In genomic region chr10:97713828-97714400, GRCh38 we compare ENCODE assay signal across 8 cellular contexts. TPM values are rescaled to one million over a fixed set of nuclear protein-coding genes. Genes with fewer than 3 reads are reported as not detected.
DNase-seq lines count a peak whose midpoint lies in the region; ATAC-seq, FAIRE-seq and TF ChIP-seq lines count a peak whose summit lies in the region.

No MANE protein-coding gene starts in this region.

- peak overlapping the region; percentile 68 for H3K27ac ChIP-seq in skeletal muscle tissue (ENCODE audit: low read depth, low read length)

- H3K36me3 ChIP-seq in bronchial epithelial cell (ENCODE audit: control insufficient read depth, insufficient read depth, low read length) (peaks cover 5% of the 10 kb centered on the region), skeletal muscle tissue (ENCODE audit: control insufficient read depth in 3 of 3, insufficient read depth in 3 of 3, low read length in 3 of 3) (peaks cover 0 to 5% (median 0%) of the 10 kb centered on the region in 3 donors)

- H3K4me1 ChIP-seq in skeletal muscle tissue (ENCODE audit: control insufficient read depth in 3 of 3, insufficient read depth in 3 of 3, low read length in 3 of 3): peaks cover 20 to 32% (median 26%) of the 10 kb centered on the region in 3 donors

- FAIRE-seq in bronchial epithelial cell (lab: Jason Lieb, UNC): no peak

- H3K9ac ChIP-seq in skeletal muscle tissue (ENCODE audit: low read depth in 1 of 3, low read length in 3 of 3): peak overlapping the region; percentile 60 to 83 (median 75)

- ATAC-seq in GM21786 (IDR thresholded peaks at IDR 0.05; ENCODE audit: unreplicated experiment): peak; percentile 76

- no peaks in the 10 kb centered on the region for H3K27me3 ChIP-seq in bronchial epithelial cell (ENCODE audit: control insufficient read depth, insufficient read depth, low read length)
- H3K27me3 ChIP-seq in skeletal muscle tissue (ENCODE audit: control insufficient read depth in 3 of 3, insufficient read depth in 3 of 3, low read length in 3 of 3): peaks cover 0 to 13% (median 0%) of the 10 kb centered on the region in 3 donors

- TF ChIP-seq CTCF in LNCaP clone FGC (IDR thresholded peaks at IDR 0.05; ENCODE audit: control insufficient read depth, extremely low read depth, insufficient read depth): peak; percentile 61
- TF ChIP-seq CTCF in bronchial epithelial cell (IDR thresholded peaks at IDR 0.05; ENCODE audit: insufficient read depth, low read length, severe bottlenecking): peak; percentile 54

- peak overlapping the region; percentile 63 for H3K4me3 ChIP-seq in LNCaP clone FGC (ENCODE audit: low read depth, low read length)
- peak overlapping the region; percentile 55 for H3K4me3 ChIP-seq in bronchial epithelial cell (ENCODE audit: low read depth, low read length)
- H3K4me3 ChIP-seq in skeletal muscle tissue (ENCODE audit: low read length in 3 of 3): peak overlapping the region; percentile 72 to 83 (median 82)

- DNase-seq in GF-D8 (lab: John Stamatoyannopoulos, UW): peak; percentile 24
- DNase-seq in LNCaP clone FGC (ENCODE audit: low read depth): no peak
- DNase-seq in T-helper 9 cell: peak; percentile 44
- peak; percentile 74 for DNase-seq in bronchial epithelial cell (ENCODE audit: low read depth)
- DNase-seq in iPS-NIHi11 (ENCODE audit: low spot score): peak; percentile 84
- no peak for DNase-seq in NK-92 treated with Interleukin-12 subunit alpha and Interleukin-12 subunit beta, amount 100 ng/mL, for 24 hours (lab: John Stamatoyannopoulos, UW)

- H3K9me3 ChIP-seq in skeletal muscle tissue (ENCODE audit: control insufficient read depth in 3 of 3, low read length in 3 of 3): no peaks in the 10 kb centered on the region

RNA-seq across cellular contexts. Expression of gene MARVELD1, which starts 0.4 kb away (rescaled TPM):
- total RNA-seq in bronchial epithelial cell (3.6 and 4.7 TPM in 2 replicates), skeletal muscle tissue (17.2 TPM)

RNA-seq across cellular contexts. Expression of gene ZFYVE27, which starts 23.0 kb away (rescaled TPM):
- total RNA-seq in bronchial epithelial cell: 15.3 and 19.1 TPM in 2 replicates
- total RNA-seq in skeletal muscle tissue: 8.4 TPM

RNA-seq across cellular contexts. Expression of gene AVPI1, which starts 26.9 kb away (rescaled TPM):
- total RNA-seq in bronchial epithelial cell (89.2 and 99.3 TPM in 2 replicates), skeletal muscle tissue (5.2 TPM)

RNA-seq across cellular contexts. Expression of gene SFRP5, which starts 57.9 kb away (rescaled TPM):
- not detected in 2 replicates for total RNA-seq in bronchial epithelial cell
- total RNA-seq in skeletal muscle tissue: 1.6 TPM

Comparison
In these comparisons a context has a peak if more than half of its experiments do, and no peak if none do; other contexts are left out.
1. DNase-seq: peak in GF-D8 (single experiment), T-helper 9 cell (single experiment), bronchial epithelial cell (single experiment) and iPS-NIHi11 (single experiment); none in LNCaP clone FGC (single experiment) and NK-92 treated with Interleukin-12 subunit alpha and Interleukin-12 subunit beta, amount 100 ng/mL, for 24 hours (single experiment).
2. RNA of gene AVPI1, which starts 26.9 kb away (total RNA-seq): 89.2 to 99.3 TPM in bronchial epithelial cell; 5.2 TPM in skeletal muscle tissue (single experiment); every median in the first group is over 10 times any median in the second.
3. Peak in every context shown above with its lines, with median percentiles within 50 percentile points of each other: H3K4me3 ChIP-seq.